25 cellular contexts compared by ENCODE assay signal in genomic region chrX:135388841-135389240, GRCh38.
"Had no signal": no experiment of that assay in that cellular context is flagged by ENCODE, and none has a peak within 500 bp of the region (broad histone marks: within the 10 kb centered on the region; RNA-seq: fewer than 3 reads in every experiment).

No MANE protein-coding gene starts in this region.

- H3K27me3 ChIP-seq: neural progenitor cell, ovary, right lobe of liver, sigmoid colon, stomach, thyroid gland, tibial nerve, upper lobe of left lung, vagina had no signal

- H3K4me2 ChIP-seq: neural progenitor cell had no signal

- H3K27ac ChIP-seq: neural progenitor cell, ovary, parathyroid adenoma, psoas muscle, right lobe of liver, sigmoid colon, stomach, thoracic aorta, thyroid gland, tibial nerve, upper lobe of left lung, vagina had no signal

- H3K9me3 ChIP-seq: ovary, psoas muscle, right lobe of liver, sigmoid colon, stomach, thoracic aorta, thyroid gland, tibial nerve, upper lobe of left lung, vagina had no signal

- FAIRE-seq: small intestine, urothelium cell line had no signal

- DNase-seq: occipital lobe; ovary; posterior cingulate gyrus; psoas muscle; right cardiac atrium; right lobe of liver; sigmoid colon; small intestine; stimulated activated CD4-positive, alpha-beta T cell treated with anti-CD3 and anti-CD28 coated beads, Interleukin-15, amount 100 ng/mL, for 24 hours; stimulated activated CD4-positive, alpha-beta T cell treated with anti-CD3 and anti-CD28 coated beads, Interleukin-2, amount 100 ng/mL, for 24 hours; stimulated activated CD4-positive, alpha-beta T cell treated with anti-CD3 and anti-CD28 coated beads, Interleukin-2, amount 100 ng/mL, for 48 hours; stimulated activated CD4-positive, alpha-beta T cell treated with anti-CD3 and anti-CD28 coated beads, Interleukin-4, amount 100 ng/mL, for 24 hours; stimulated activated naive B cell treated with anti-CD40 and anti-IgM and Interleukin-4, amounts not matched to agents 10 μg/mL and 1 μg/mL and 100 μg/mL, for 72 hours; stimulated activated naive CD4-positive, alpha-beta T cell treated with Interleukin-2 at 50 U/mL for 16 hours; stomach; thyroid gland; trophoblast cell; upper lobe of left lung had no signal

- ATAC-seq: psoas muscle; right cardiac atrium; stimulated activated effector memory CD8-positive, alpha-beta T cell treated with anti-CD3 and anti-CD28 coated beads, Interleukin-12 subunit alpha, Interleukin-12 subunit beta, amount 100 ng/mL, for 72 hours; stimulated activated naive B cell treated with anti-CD40 and anti-IgM and Interleukin-4, amounts not matched to agents 10 μg/mL and 1 μg/mL and 100 μg/mL, for 72 hours had no signal

- H3K4me3 ChIP-seq: neural progenitor cell, ovary, psoas muscle, right lobe of liver, sigmoid colon, stomach, thoracic aorta, thyroid gland, tibial nerve, upper lobe of left lung, vagina had no signal

- H3K4me1 ChIP-seq: neural progenitor cell, parathyroid adenoma, psoas muscle, right lobe of liver, sigmoid colon, stomach, thyroid gland, tibial nerve, upper lobe of left lung, vagina had no signal

- H3K36me3 ChIP-seq: neural progenitor cell, ovary, right lobe of liver, sigmoid colon, stomach, thoracic aorta, thyroid gland, tibial nerve, upper lobe of left lung, vagina had no signal

- H3K79me2 ChIP-seq: parathyroid adenoma had no signal

- H2AFZ ChIP-seq: neural progenitor cell, parathyroid adenoma had no signal
